Comparison of ENCODE assay signal across 8 cellular contexts in genomic region chr9:136488247-136489214, GRCh38. TPM values are rescaled to one million over a fixed set of nuclear protein-coding genes. Genes with fewer than 3 reads are reported as not detected.
A peak's percentile ranks its signal among the peaks of the same experiment; 100 is the strongest.
DNase-seq lines count a peak whose midpoint lies in the region; ATAC-seq and TF ChIP-seq lines count a peak whose summit lies in the region.

No MANE protein-coding gene starts in this region.

- no peak overlapping the region for H3T11ph ChIP-seq in H9 (ENCODE audit: low read length)

- H2AFZ ChIP-seq in H9 (ENCODE audit: low read length): no peak overlapping the region

- H2AK5ac ChIP-seq in H9 (ENCODE audit: insufficient read length, low read length): no peak overlapping the region

- H3K79me1 ChIP-seq in H9 (ENCODE audit: insufficient read depth, low read depth, low read length, poor library complexity, severe bottlenecking): no peaks in the 10 kb centered on the region

- H3K4me1 Mint-ChIP-seq in H9: no peaks in the 10 kb centered on the region

- H2BK12ac ChIP-seq in H9 (ENCODE audit: insufficient read length, low read depth, low read length): no peak overlapping the region

- H3K27ac ChIP-seq in H9 (ENCODE audit: insufficient read length, low read depth, low read length): no peak overlapping the region
- H3K27ac ChIP-seq in Peyer's patch: no peak overlapping the region
- H3K27ac ChIP-seq in tibial nerve: no peak overlapping the region

- H3K36me3 Mint-ChIP-seq in H9 (ENCODE audit: insufficient read depth in 1 of 3, low read depth in 3 of 3): peaks cover 0 to 2% (median 0%) of the 10 kb centered on the region in 3 experiments; a peak in 1 of 7 replicates

- H3K27me3 ChIP-seq in H9 (ENCODE audit: insufficient read depth, low read length) (no peaks in the 10 kb centered on the region), Peyer's patch (no peaks in the 10 kb centered on the region), tibial nerve (no peaks in the 10 kb centered on the region)

- H3K36me3 ChIP-seq in Peyer's patch: no peaks in the 10 kb centered on the region
- H3K36me3 ChIP-seq in tibial nerve: no peaks in the 10 kb centered on the region

- no peak for TF ChIP-seq EP300 in tibial nerve (IDR thresholded peaks at IDR 0.05)

- H3K4me3 Mint-ChIP-seq in H9: no peak overlapping the region; a peak in 1 of 5 replicates

- no peaks in the 10 kb centered on the region for H4K20me1 ChIP-seq in H9 (ENCODE audit: control insufficient read depth, insufficient read depth, insufficient read length)

- H3K18ac ChIP-seq in H9 (ENCODE audit: insufficient read length, low read depth, low read length): no peak overlapping the region

- peak; percentile 28 for ATAC-seq in omental fat pad (ENCODE audit: low FRiP score)
- no peak for ATAC-seq in HG02970 (IDR thresholded peaks at IDR 0.05; ENCODE audit: low FRiP score, unreplicated experiment)

- H2BK15ac ChIP-seq in H9 (ENCODE audit: low read depth, low read length): no peak overlapping the region

- H3K79me2 ChIP-seq in H9 (ENCODE audit: insufficient read depth, low read length): no peaks in the 10 kb centered on the region

- no peak overlapping the region for H3K4ac ChIP-seq in H9 (ENCODE audit: low read depth, low read length)

- WGBS in H9 (ENCODE audit: extremely low coverage, insufficient read length, low lambda C conversion rate): no CpG with 5 or more reads among the region's 22 CpGs
- WGBS in tibial nerve, 2 donors: 16 to 26% methylated on average over 19 to 22 of the region's 22 CpGs

- no peak overlapping the region for H4K8ac ChIP-seq in H9 (replicated peaks; ENCODE audit: insufficient read length, low read depth, low read length)

- no peak overlapping the region for H2BK120ac ChIP-seq in H9 (ENCODE audit: low read depth, low read length, poor library complexity, severe bottlenecking)

- no peak overlapping the region for H3K4me3 ChIP-seq in AG10803 (ENCODE audit: low read length)
- H3K4me3 ChIP-seq in Peyer's patch: no peak overlapping the region
- no peak overlapping the region for H3K4me3 ChIP-seq in fibroblast of villous mesenchyme (ENCODE audit: low read depth, low read length)
- no peak overlapping the region for H3K4me3 ChIP-seq in tibial nerve

- H3K27me3 Mint-ChIP-seq in H9 (ENCODE audit: low read depth): no peaks in the 10 kb centered on the region; the same call in 1 of the 2 replicates

- H3K9ac ChIP-seq in H9 (ENCODE audit: extremely low read depth, insufficient read length, low read length): no peak overlapping the region

- H4K91ac ChIP-seq in H9 (ENCODE audit: insufficient read length, low read depth, low read length): no peak overlapping the region

- peaks cover 3% of the 10 kb centered on the region for H3K23me2 ChIP-seq in H9 (ENCODE audit: insufficient read length, low read depth, low read length, poor library complexity, severe bottlenecking)

- H4K5ac ChIP-seq in H9 (ENCODE audit: insufficient read length, low read depth, low read length): no peak overlapping the region

- H3K4me1 ChIP-seq in H9 (ENCODE audit: insufficient read depth, low read length): no peaks in the 10 kb centered on the region
- H3K4me1 ChIP-seq in Peyer's patch: peaks cover 0 to 16% (median 14%) of the 10 kb centered on the region in 4 donors
- H3K4me1 ChIP-seq in tibial nerve: peaks cover 0 to 39% (median 20%) of the 10 kb centered on the region in 4 donors

- no peak overlapping the region for H3K14ac ChIP-seq in H9 (ENCODE audit: insufficient read depth, low read length)

- no peak overlapping the region for H3K23ac ChIP-seq in H9 (ENCODE audit: insufficient read length, low read depth, low read length)

- H2BK5ac ChIP-seq in H9 (ENCODE audit: insufficient read length, low read length): no peak overlapping the region

- no peak overlapping the region for H3K4me2 ChIP-seq in H9 (ENCODE audit: insufficient read depth, insufficient read length, low read length)

- TF ChIP-seq CTCF in AG10803 (conservative IDR thresholded peaks at IDR 0.05; ENCODE audit: low read length) (peak; percentile 90), H9 (conservative IDR thresholded peaks at IDR 0.05) (peak; percentile 98), Peyer's patch (IDR thresholded peaks at IDR 0.05) (peak; percentile 95 to 99 (median 98)), fibroblast of villous mesenchyme (IDR thresholded peaks at IDR 0.05; ENCODE audit: insufficient read depth, low read depth, low read length) (peak; percentile 97), omental fat pad (IDR thresholded peaks at IDR 0.05) (peak in 1 of 3 donors; percentile 92), tibial nerve (IDR thresholded peaks at IDR 0.05) (peak; percentile 94 to 100 (median 98))

- DNase-seq in AG10803 (ENCODE audit: low read depth) (no peak), H9 (peak; percentile 84), Peyer's patch (peak; percentile 68 to 92 (median 87)), fibroblast of villous mesenchyme (ENCODE audit: low read depth) (peak; percentile 38), omental fat pad (ENCODE audit: low spot score) (peak; percentile 68), tibial nerve (ENCODE audit: low spot score in 2 of 2) (peak in 1 of 2 donors; percentile 67)
- peak; percentile 63 to 64 for DNase-seq in activated T-helper 1 cell treated with anti-CD3 and anti-CD28 coated beads, Interleukin-2, amount 50 U/mL, for 16 hours (ENCODE audit: low read depth in 1 of 2, low spot score in 1 of 2)

- TF ChIP-seq POLR2A in Peyer's patch (IDR thresholded peaks at IDR 0.05) (peak in 1 of 2 donors; percentile 12), tibial nerve (IDR thresholded peaks at IDR 0.05) (no peak)

- no peaks in the 10 kb centered on the region for H3K9me3 ChIP-seq in H9 (ENCODE audit: control insufficient read depth, low read depth, low read length)
- H3K9me3 ChIP-seq in Peyer's patch: no peaks in the 10 kb centered on the region
- H3K9me3 ChIP-seq in tibial nerve: no peaks in the 10 kb centered on the region

- no peak overlapping the region for H3K27ac Mint-ChIP-seq in H9

- no peak overlapping the region for H3K56ac ChIP-seq in H9 (ENCODE audit: insufficient read length, low read depth, low read length)

- no peaks in the 10 kb centered on the region; a peak in 1 of 5 replicates for H3K9me3 Mint-ChIP-seq in H9

- H2BK20ac ChIP-seq in H9 (ENCODE audit: low read depth, low read length, poor library complexity, severe bottlenecking): no peak overlapping the region

RNA-seq across cellular contexts. Expression of gene SEC16A, which starts 5.7 kb away (rescaled TPM):
- 52.1 and 56.4 TPM in 2 replicates for total RNA-seq in H9 (2021)
- total RNA-seq in Peyer's patch: 10 to 100 TPM; 63.5 to 80.8 (median 74.6) TPM
- total RNA-seq in fibroblast of villous mesenchyme: 40.3 and 43.2 TPM in 2 replicates
- 10 to 100 TPM; 45.6 to 64.8 (median 56.5) TPM for total RNA-seq in omental fat pad
- 10 to 100 TPM; 45.8 to 67.5 (median 47.9) TPM for total RNA-seq in tibial nerve

RNA-seq across cellular contexts. Expression of gene INPP5E, which starts 48.9 kb away (rescaled TPM):
- total RNA-seq in H9 (2021) (20.4 and 21.0 TPM in 2 replicates), Peyer's patch (10 to 100 TPM in 3 of 4 donors, 1 to 10 TPM in 1; 6.7 to 19.8 (median 19.2) TPM), fibroblast of villous mesenchyme (8.2 and 9.3 TPM in 2 replicates), omental fat pad (10 to 100 TPM in 1 of 4 donors, 1 to 10 TPM in 3; 5.4 to 13.1 (median 8.3) TPM), tibial nerve (10 to 100 TPM; 15.1 to 23.1 (median 18.6) TPM)

RNA-seq across cellular contexts. Expression of gene NOTCH1, which starts 57.3 kb away (rescaled TPM):
- total RNA-seq in H9 (2021) (63.7 and 71.6 TPM in 2 replicates), Peyer's patch (10 to 100 TPM; 38.2 to 95.7 (median 53.8) TPM), fibroblast of villous mesenchyme (22.5 and 36.7 TPM in 2 replicates), omental fat pad (10 to 100 TPM; 10.4 to 61.8 (median 55.1) TPM), tibial nerve (10 to 100 TPM; 29.3 to 65.4 (median 41.5) TPM)
